8 cellular contexts compared by ENCODE assay signal in the genomic region with DNA sequence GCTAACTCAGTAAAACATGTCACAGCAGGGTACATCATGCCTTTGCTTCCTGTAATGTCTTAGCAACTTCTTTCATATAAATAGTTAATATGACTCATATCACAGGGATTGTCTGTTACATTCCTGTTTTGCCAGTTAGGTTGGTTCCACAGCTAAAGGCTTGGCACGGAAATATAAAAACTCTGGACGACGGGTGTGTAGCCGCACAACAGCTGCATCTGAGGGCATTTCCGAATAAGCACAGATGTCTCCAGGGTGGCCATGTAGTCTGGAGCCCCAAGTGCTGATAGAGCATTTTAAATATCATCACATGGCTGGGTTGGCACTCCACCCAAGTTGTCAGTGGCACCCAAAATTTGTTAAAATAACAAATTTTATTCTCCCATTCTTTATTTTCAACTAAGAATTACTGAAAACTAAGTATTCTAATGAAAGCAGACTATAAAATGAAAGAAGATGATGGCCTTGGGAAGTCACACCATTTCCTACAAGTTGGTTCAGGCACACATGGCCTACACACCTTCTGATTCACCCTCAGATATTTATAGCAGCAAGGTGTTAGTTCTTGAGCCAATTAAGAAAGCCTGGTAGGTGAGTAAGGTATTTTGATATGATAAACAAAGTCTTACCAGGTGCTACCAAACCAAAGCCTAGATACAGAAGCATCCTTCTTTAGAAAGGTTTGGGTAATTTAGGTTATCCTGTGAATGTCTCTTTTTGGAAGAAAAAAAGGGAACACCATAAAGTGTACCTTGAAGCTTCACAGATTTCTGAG.
DNase-seq lines count a peak whose midpoint lies in the region; ATAC-seq and TF ChIP-seq lines count a peak whose summit lies in the region.

No MANE protein-coding gene starts in this region.

- H3K9me2 ChIP-seq in SK-N-SH, result no peaks in the 10 kb centered on the region
- no peaks in the 10 kb centered on the region for H3K9me2 ChIP-seq in GM23338 (ENCODE audit: insufficient read depth)

- ATAC-seq in HG03095 (IDR thresholded peaks at IDR 0.05; ENCODE audit: unreplicated experiment) (peak; percentile 2), GM23338 (no peak)

- TF ChIP-seq RAD21 in SK-N-SH (IDR thresholded peaks at IDR 0.05; ENCODE audit: low read length), result no peak

- WGBS in SK-N-SH (ENCODE audit: low lambda C conversion rate), result 13% methylated on average over 5 of the region's 5 CpGs

- H3K9me3 Mint-ChIP-seq in GM23338, result no peaks in the 10 kb centered on the region; the same call in 2 of the 3 replicates

- peaks cover 10% of the 10 kb centered on the region for H3K79me2 ChIP-seq in SK-N-SH (ENCODE audit: insufficient read depth)
- no peaks in the 10 kb centered on the region for H3K79me2 ChIP-seq in GM23338 (replicated peaks; ENCODE audit: insufficient read depth)

- H3K27me3 Mint-ChIP-seq in GM23338 (ENCODE audit: insufficient read depth, low read depth, poor library complexity), result peaks cover 5% of the 10 kb centered on the region

- H2AFZ ChIP-seq in SK-N-SH (ENCODE audit: low read depth) (no peak overlapping the region), GM23338 (no peak overlapping the region)

- TF ChIP-seq CTCF in SK-N-SH (IDR thresholded peaks at IDR 0.05) (no peak), GM23338 (conservative IDR thresholded peaks at IDR 0.05; ENCODE audit: low read depth in 2 of 2) (no peak)

- H3K9ac ChIP-seq in SK-N-SH, result peak overlapping the region; percentile 45; the same call in 1 of the 2 replicates

- H3K4me1 Mint-ChIP-seq in GM23338, result no peaks in the 10 kb centered on the region

- DNase-seq in NCI-H2196 (lab: John Stamatoyannopoulos, UW; ENCODE audit: unreplicated experiment), result peak; percentile 2
- no peak for DNase-seq in NCI-H2196 treated with DMSO at 0.1 percent for 48 hours (lab: John Stamatoyannopoulos, UW; ENCODE audit: unreplicated experiment)
- no peak for DNase-seq in SK-N-SH
- DNase-seq in fibroblast of peridontal ligament (ENCODE audit: extremely low read depth), result peak; percentile 91
- DNase-seq in NCI-H774 (lab: John Stamatoyannopoulos, UW), result no peak
- no peak for DNase-seq in GM23338 (ENCODE audit: low spot score)

- H3K9me3 ChIP-seq in SK-N-SH, result no peaks in the 10 kb centered on the region

- no peaks in the 10 kb centered on the region for H4K20me1 ChIP-seq in SK-N-SH (ENCODE audit: insufficient read depth)
- H4K20me1 ChIP-seq in GM23338 (replicated peaks; ENCODE audit: insufficient read depth), result no peaks in the 10 kb centered on the region

- H3K4me3 ChIP-seq in SK-N-SH (ENCODE audit: low read depth in 2 of 2, low read length in 1 of 2), result no peak overlapping the region
- no peak overlapping the region for H3K4me3 ChIP-seq in skin epidermis
- no peak overlapping the region for H3K4me3 ChIP-seq in GM23338

- H3K36me3 ChIP-seq in SK-N-SH (replicated peaks in 1 of 2; ENCODE audit: control insufficient read depth in 1 of 2, insufficient read depth in 2 of 2, low read length in 1 of 2) (peaks cover 0 to 46% of the 10 kb centered on the region in 2 experiments), GM23338 (ENCODE audit: insufficient read depth) (no peaks in the 10 kb centered on the region)

- no peak overlapping the region for H3K27ac Mint-ChIP-seq in GM23338

- TF ChIP-seq EP300 in SK-N-SH (IDR thresholded peaks at IDR 0.05; ENCODE audit: borderline replicate concordance in 1 of 2, low read depth in 1 of 2, low read length in 1 of 2), result peak in 1 of 2 experiments; percentile 85; a peak in 1 of 4 replicates

- H3K4me1 ChIP-seq in SK-N-SH (ENCODE audit: control insufficient read depth in 1 of 2, insufficient read depth in 2 of 2, low read depth in 1 of 2, low read length in 1 of 2) (peaks cover 0 to 34% of the 10 kb centered on the region in 2 experiments; a peak in 2 of 4 replicates), GM23338 (ENCODE audit: insufficient read depth) (no peaks in the 10 kb centered on the region)

- H3K36me3 Mint-ChIP-seq in GM23338 (ENCODE audit: low read depth), result no peaks in the 10 kb centered on the region

- CTCF ChIA-PET in SK-N-SH (lab: Yijun Ruan, JAX), result no interaction called here

- H3F3A ChIP-seq in SK-N-SH (replicated peaks; ENCODE audit: insufficient read depth) (peaks cover 40% of the 10 kb centered on the region), GM23338 (replicated peaks; ENCODE audit: low read depth) (no peaks in the 10 kb centered on the region)

- H3K27me3 ChIP-seq in SK-N-SH (ENCODE audit: insufficient read depth) (no peaks in the 10 kb centered on the region), GM23338 (ENCODE audit: insufficient read depth) (no peaks in the 10 kb centered on the region)

- H3K4me2 ChIP-seq in SK-N-SH (peak overlapping the region; percentile 33), GM23338 (no peak overlapping the region)

- no peak overlapping the region for H3K4me3 Mint-ChIP-seq in GM23338

- POLR2A ChIA-PET in SK-N-SH (lab: Yijun Ruan, JAX), result no interaction called here

- H3K27ac ChIP-seq in SK-N-SH (ENCODE audit: low read depth in 2 of 2, low read length in 1 of 2) (peak overlapping the region; percentile 78 to 93; a peak in 3 of 4 replicates), skin epidermis (peak overlapping the region in 20 of 21 experiments; percentile 32 to 87 (median 78)), GM23338 (ENCODE audit: low read depth) (no peak overlapping the region)

TF ChIP-seq in SK-N-SH, 30 proteins besides CTCF, POLR2A, EP300 and RAD21 (continues in another document):
- TF ChIP-seq POLR2AphosphoS5 (IDR thresholded peaks at IDR 0.05; ENCODE audit: low read depth, low read length) (peak; percentile 55; the same call in 1 of the 2 replicates), YY1 (IDR thresholded peaks at IDR 0.05; ENCODE audit: low read depth) (no peak), MXI1 (IDR thresholded peaks at IDR 0.05; ENCODE audit: low read depth, low read length) (no peak), ELF1 (IDR thresholded peaks at IDR 0.05) (peak; percentile 44; the same call in 1 of the 2 replicates), FOXJ3 (CRISPR knock-in tag; IDR thresholded peaks at IDR 0.05) (no peak), TCF12 (IDR thresholded peaks at IDR 0.05) (peak; percentile 94), RXRA (IDR thresholded peaks at IDR 0.05; ENCODE audit: borderline replicate concordance, low read depth) (peak; percentile 46; the same call in 1 of the 2 replicates)

TF ChIP-seq in GM23338, 12 proteins besides CTCF, POLR2A, EP300 and RAD21:
- TF ChIP-seq ZNF462 (CRISPR knock-in tag; IDR thresholded peaks at IDR 0.05), result no peak
- no peak for TF ChIP-seq ZNF114 (CRISPR knock-in tag; IDR thresholded peaks at IDR 0.05)

Comparison
In these comparisons a context has a peak if more than half of its experiments do, and no peak if none do; other contexts are left out.
1. DNase-seq: peak in NCI-H2196 (single experiment) and fibroblast of peridontal ligament (single experiment); none in NCI-H2196 treated with DMSO at 0.1 percent for 48 hours (single experiment), SK-N-SH (single experiment), NCI-H774 (single experiment) and GM23338 (single experiment).